ENCODE assay signal across 28 cellular contexts in the genomic region with DNA sequence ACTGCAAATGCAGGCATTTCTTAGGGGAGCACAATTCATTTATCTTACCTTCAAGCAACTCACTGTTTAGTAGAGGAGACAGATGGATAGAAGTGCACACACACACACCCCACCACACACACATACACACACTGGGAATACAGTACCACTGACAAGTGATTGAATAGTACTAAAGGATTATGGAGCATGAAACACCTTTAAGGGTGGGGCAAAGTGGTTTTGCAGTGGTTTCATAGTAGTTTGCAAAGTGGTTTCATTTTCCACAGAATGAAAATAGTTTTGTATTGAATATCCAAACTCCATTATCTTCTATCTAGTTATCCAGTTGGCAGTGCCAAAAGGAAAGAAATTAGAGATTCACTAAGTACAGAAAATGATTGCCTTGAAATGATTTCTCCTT.
"Had no signal": no experiment of that assay in that cellular context is flagged by ENCODE, and none has a peak within 500 bp of the region (broad histone marks: within the 10 kb centered on the region; RNA-seq: fewer than 3 reads in every experiment).

No MANE protein-coding gene starts in this region.

- H3K27ac ChIP-seq: left lung, lower lobe of right lung, pancreas, prostate gland, skin epidermis, stomach, testis, thyroid gland, transverse colon, upper lobe of left lung, vagina had no signal

- ATAC-seq: left colon; left lung; lower lobe of right lung; naive thymus-derived CD8-positive, alpha-beta T cell; pancreas; right cardiac atrium; sciatic nerve; stimulated activated naive B cell treated with anti-CD40 and anti-IgM and Interleukin-4, amounts not matched to agents 10 μg/mL and 1 μg/mL and 100 μg/mL, for 72 hours; stimulated activated naive CD8-positive, alpha-beta T cell treated with anti-CD3 and anti-CD28 coated beads, Interleukin-15, Interleukin-2, amounts not matched to agents 100 U/mL and 50 U/mL, for 24 hours had no signal

- H3K4me3 ChIP-seq: left lung, lower lobe of right lung, pancreas, prostate gland, skin epidermis, stomach, testis, thyroid gland, transverse colon, upper lobe of left lung, vagina had no signal

- H3K36me3 ChIP-seq: left lung, lower lobe of right lung, pancreas, prostate gland, stomach, thyroid gland, transverse colon, upper lobe of left lung, vagina had no signal

- H3K9me3 ChIP-seq: lower lobe of right lung, pancreas, prostate gland, testis, thyroid gland, vagina had no signal

- H3K4me1 ChIP-seq: left lung, lower lobe of right lung, pancreas, prostate gland, stomach, testis, thyroid gland, transverse colon, upper lobe of left lung, vagina had no signal

- H3K27me3 ChIP-seq: pancreas, testis, thyroid gland, upper lobe of left lung, vagina had no signal

- DNase-seq: immature natural killer cell; kidney; left colon; left lung; lower lobe of right lung; mammary epithelial cell; mesenchymal stem cell; naive thymus-derived CD8-positive, alpha-beta T cell; nucleus accumbens; pancreas; posterior cingulate gyrus; retina; right cardiac atrium; stimulated activated CD4-positive, alpha-beta T cell treated with anti-CD3 and anti-CD28 coated beads, Interleukin-12 subunit alpha, Interleukin-12 subunit beta, amount 100 ng/mL, for 4 hours; stimulated activated CD4-positive, alpha-beta T cell treated with anti-CD3 and anti-CD28 coated beads, Interleukin-15, amount 100 ng/mL, for 24 hours; stimulated activated CD4-positive, alpha-beta T cell treated with anti-CD3 and anti-CD28 coated beads, Interleukin-2, amount 100 ng/mL, for 24 hours; stimulated activated CD4-positive, alpha-beta T cell treated with anti-CD3 and anti-CD28 coated beads, Interleukin-4, amount 100 ng/mL, for 1 hour; stimulated activated naive B cell treated with anti-CD40 and anti-IgM and Interleukin-4, amounts not matched to agents 10 μg/mL and 1 μg/mL and 100 μg/mL, for 72 hours; stimulated activated naive CD8-positive, alpha-beta T cell treated with anti-CD3 and anti-CD28 coated beads, Interleukin-15, Interleukin-2, amounts not matched to agents 100 U/mL and 50 U/mL, for 24 hours; stomach; testis; thyroid gland; transverse colon; upper lobe of left lung had no signal
